In genomic region chr15:98142584-98142983, GRCh38 we compare ENCODE assay signal across 26 cellular contexts.
DNase-seq lines count a peak whose midpoint lies in the region; ATAC-seq and TF ChIP-seq lines count a peak whose summit lies in the region.
"Had no signal": no experiment of that assay in that cellular context is flagged by ENCODE, and none has a peak within 500 bp of the region (broad histone marks: within the 10 kb centered on the region; RNA-seq: fewer than 3 reads in every experiment).

No MANE protein-coding gene starts in this region.

- no peaks in the 10 kb centered on the region for H3K27me3 ChIP-seq in H9 (ENCODE audit: insufficient read depth, low read length)
- H3K27me3 ChIP-seq: upper lobe of right lung had no signal

- H3K79me1 ChIP-seq in H9 (ENCODE audit: insufficient read depth, low read depth, low read length, poor library complexity, severe bottlenecking): no peaks in the 10 kb centered on the region

- in situ Hi-C loops in SK-MEL-5 (cut with HindIII; ENCODE audit: low pct_unique_long_range_greater_than_20kb, low sequenced_read_pairs): no loop called here

- H3K18ac ChIP-seq in H9 (ENCODE audit: insufficient read length, low read depth, low read length): no peak overlapping the region

- no peaks in the 10 kb centered on the region for H3K79me2 ChIP-seq in H9 (ENCODE audit: insufficient read depth, low read length)

- no peak overlapping the region for H2BK15ac ChIP-seq in H9 (ENCODE audit: low read depth, low read length)

- H3K4me3 ChIP-seq in AG10803 (ENCODE audit: low read length): no peak overlapping the region
- H3K4me3 ChIP-seq: pancreas, upper lobe of right lung had no signal

- no peak overlapping the region for H2AFZ ChIP-seq in H9 (ENCODE audit: low read length)

- DNase-seq in AG10803 (ENCODE audit: low read depth) (no peak), H9 (peak; percentile 45), SK-MEL-5 (ENCODE audit: low read depth, low spot score) (peak; percentile 50), iPS DF 4.7 (ENCODE audit: extremely low read depth, low spot score) (peak; percentile 19), progenitor cell of endocrine pancreas (ENCODE audit: low spot score, unreplicated experiment) (no peak), putamen (ENCODE audit: low spot score) (no peak), mesothelial cell of epicardium (ENCODE audit: low spot score in 2 of 2, unreplicated experiment in 2 of 2) (no peak)
- DNase-seq: ACHN; activated B cell treated with CpG ODN at 0.5 μM for 24 hours; activated CD4-positive, alpha-beta memory T cell treated with anti-CD3 and anti-CD28 coated beads for 36 hours; activated effector memory CD4-positive, alpha-beta T cell treated with Interleukin-2 at 50 U/mL for 16 hours; effector CD4-positive, alpha-beta T cell; GDM1; Kasumi-1; left colon; naive thymus-derived CD8-positive, alpha-beta T cell; NCI-H1092 treated with DMSO at 0.1 percent for 48 hours; NCI-H2081; NCI-H446; pancreas; RPMI8226; stimulated activated CD8-positive, alpha-beta memory T cell treated with anti-CD3 and anti-CD28 coated beads, Interleukin-4, amount 100 ng/mL, for 48 hours; T1000; upper lobe of right lung had no signal

- no peak overlapping the region for H2AK5ac ChIP-seq in H9 (ENCODE audit: insufficient read length, low read length)

- H3K27ac Mint-ChIP-seq in H9: no peak overlapping the region
- no peak overlapping the region for H3K27ac Mint-ChIP-seq in progenitor cell of endocrine pancreas
- H3K27ac Mint-ChIP-seq in mesothelial cell of epicardium: no peak overlapping the region
- H3K27ac Mint-ChIP-seq: activated B cell treated with CpG ODN at 0.5 μM for 24 hours; activated CD4-positive, alpha-beta memory T cell treated with anti-CD3 and anti-CD28 coated beads for 36 hours; naive thymus-derived CD8-positive, alpha-beta T cell had no signal

- H3K4me1 ChIP-seq in H9 (ENCODE audit: insufficient read depth, low read length): no peaks in the 10 kb centered on the region
- H3K4me1 ChIP-seq: pancreas, upper lobe of right lung had no signal

- H3K4me3 Mint-ChIP-seq in H9 (no peak overlapping the region), progenitor cell of endocrine pancreas (ENCODE audit: low read depth) (no peak overlapping the region), mesothelial cell of epicardium (no peak overlapping the region)
- H3K4me3 Mint-ChIP-seq: activated B cell treated with CpG ODN at 0.5 μM for 24 hours; activated CD4-positive, alpha-beta memory T cell treated with anti-CD3 and anti-CD28 coated beads for 36 hours; naive thymus-derived CD8-positive, alpha-beta T cell had no signal

- H3K56ac ChIP-seq in H9 (ENCODE audit: insufficient read length, low read depth, low read length): no peak overlapping the region

- ATAC-seq in GM18868 (IDR thresholded peaks at IDR 0.05; ENCODE audit: unreplicated experiment): no peak
- ATAC-seq: left colon; naive thymus-derived CD8-positive, alpha-beta T cell; pancreas; sciatic nerve; upper lobe of right lung had no signal

- H3K23me2 ChIP-seq in H9 (ENCODE audit: insufficient read length, low read depth, low read length, poor library complexity, severe bottlenecking): no peaks in the 10 kb centered on the region

- H2BK120ac ChIP-seq in H9 (ENCODE audit: low read depth, low read length, poor library complexity, severe bottlenecking): no peak overlapping the region

- no peak overlapping the region for H3K14ac ChIP-seq in H9 (ENCODE audit: insufficient read depth, low read length)

- H3K4me2 ChIP-seq in H9 (ENCODE audit: insufficient read depth, insufficient read length, low read length): no peak overlapping the region

- H3K27ac ChIP-seq in H9 (ENCODE audit: insufficient read length, low read depth, low read length): no peak overlapping the region
- H3K27ac ChIP-seq: pancreas, upper lobe of right lung had no signal

- no peaks in the 10 kb centered on the region for H4K20me1 ChIP-seq in H9 (ENCODE audit: control insufficient read depth, insufficient read depth, insufficient read length)

- no peaks in the 10 kb centered on the region for H3K27me3 Mint-ChIP-seq in H9 (ENCODE audit: low read depth)
- H3K27me3 Mint-ChIP-seq in progenitor cell of endocrine pancreas: no peaks in the 10 kb centered on the region
- H3K27me3 Mint-ChIP-seq in mesothelial cell of epicardium (ENCODE audit: low read depth): peaks cover 24% of the 10 kb centered on the region
- H3K27me3 Mint-ChIP-seq: activated B cell treated with CpG ODN at 0.5 μM for 24 hours had no signal

- TF ChIP-seq CTCF in AG10803 (conservative IDR thresholded peaks at IDR 0.05; ENCODE audit: low read length) (0 out of 2 replicates have a peak, but pooled peaks have one; percentile 6), H9 (conservative IDR thresholded peaks at IDR 0.05) (peak; percentile 63), progenitor cell of endocrine pancreas (IDR thresholded peaks at IDR 0.05; ENCODE audit: unreplicated experiment) (no peak), mesothelial cell of epicardium (IDR thresholded peaks at IDR 0.05; ENCODE audit: unreplicated experiment) (no peak)

- no CpG with 5 or more reads among the region's 2 CpGs for WGBS in H9 (ENCODE audit: extremely low coverage, insufficient read length, low lambda C conversion rate)

- no peak overlapping the region for H4K5ac ChIP-seq in H9 (ENCODE audit: insufficient read length, low read depth, low read length)

- H3K9me3 Mint-ChIP-seq in H9 (no peaks in the 10 kb centered on the region), progenitor cell of endocrine pancreas (ENCODE audit: low read depth) (no peaks in the 10 kb centered on the region), mesothelial cell of epicardium (no peaks in the 10 kb centered on the region)
- H3K9me3 Mint-ChIP-seq: activated B cell treated with CpG ODN at 0.5 μM for 24 hours; activated CD4-positive, alpha-beta memory T cell treated with anti-CD3 and anti-CD28 coated beads for 36 hours; naive thymus-derived CD8-positive, alpha-beta T cell had no signal

- no peak overlapping the region for H3K9ac ChIP-seq in H9 (ENCODE audit: extremely low read depth, insufficient read length, low read length)

- no peak overlapping the region for H4K8ac ChIP-seq in H9 (replicated peaks; ENCODE audit: insufficient read length, low read depth, low read length)

- H4K91ac ChIP-seq in H9 (ENCODE audit: insufficient read length, low read depth, low read length): no peak overlapping the region

- H2BK20ac ChIP-seq in H9 (ENCODE audit: low read depth, low read length, poor library complexity, severe bottlenecking): no peak overlapping the region

- H2BK12ac ChIP-seq in H9 (ENCODE audit: insufficient read length, low read depth, low read length): no peak overlapping the region

- peaks cover 20 to 24% of the 10 kb centered on the region in 2 experiments for H3K4me1 Mint-ChIP-seq in H9
- H3K4me1 Mint-ChIP-seq in progenitor cell of endocrine pancreas (ENCODE audit: low read depth): peaks cover 5% of the 10 kb centered on the region
- no peaks in the 10 kb centered on the region for H3K4me1 Mint-ChIP-seq in mesothelial cell of epicardium

- no peak overlapping the region for H3K23ac ChIP-seq in H9 (ENCODE audit: insufficient read length, low read depth, low read length)

- no peaks in the 10 kb centered on the region for H3K9me3 ChIP-seq in H9 (ENCODE audit: control insufficient read depth, low read depth, low read length)
- H3K9me3 ChIP-seq: pancreas, upper lobe of right lung had no signal

- no peak overlapping the region for H3K4ac ChIP-seq in H9 (ENCODE audit: low read depth, low read length)

- no peak overlapping the region for H3T11ph ChIP-seq in H9 (ENCODE audit: low read length)

- H3K36me3 Mint-ChIP-seq in H9 (ENCODE audit: insufficient read depth in 1 of 3, low read depth in 3 of 3) (no peaks in the 10 kb centered on the region), progenitor cell of endocrine pancreas (ENCODE audit: insufficient read depth) (no peaks in the 10 kb centered on the region), mesothelial cell of epicardium (no peaks in the 10 kb centered on the region)
- H3K36me3 Mint-ChIP-seq: activated CD4-positive, alpha-beta memory T cell treated with anti-CD3 and anti-CD28 coated beads for 36 hours; naive thymus-derived CD8-positive, alpha-beta T cell had no signal

- no peak overlapping the region for H2BK5ac ChIP-seq in H9 (ENCODE audit: insufficient read length, low read length)

Comparison
In these comparisons a context has a peak if more than half of its experiments do, and no peak if none do; other contexts are left out.
1. DNase-seq: peak in H9 (single experiment), SK-MEL-5 (single experiment) and iPS DF 4.7 (single experiment); none in AG10803 (single experiment), progenitor cell of endocrine pancreas (single experiment), putamen (single experiment) and mesothelial cell of epicardium (0 of 2).
2. CTCF ChIP-seq: peak in AG10803 (single experiment) and H9 (single experiment); none in progenitor cell of endocrine pancreas (single experiment) and mesothelial cell of epicardium (single experiment).